Comparison of ENCODE assay signal across 14 cellular contexts in the genomic region with DNA sequence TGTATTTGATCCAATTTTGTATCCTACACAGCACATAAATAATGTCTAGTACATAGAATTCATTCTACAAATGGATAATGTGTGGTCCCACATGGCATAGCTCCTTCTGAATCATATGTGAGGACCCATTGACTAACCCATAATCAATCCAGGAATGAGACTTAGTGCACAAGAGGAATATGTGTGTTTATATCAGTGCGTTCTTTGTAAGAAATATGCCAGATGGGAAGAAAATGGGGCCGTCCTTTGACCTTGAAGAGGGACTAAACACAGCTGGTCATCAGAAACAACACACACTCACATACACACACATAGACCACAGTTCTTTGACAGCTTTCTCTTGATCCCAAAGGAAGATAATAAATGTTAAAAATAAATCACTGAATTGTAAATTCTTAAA.
"Had no signal": no experiment of that assay in that cellular context is flagged by ENCODE, and none has a peak within 500 bp of the region (broad histone marks: within the 10 kb centered on the region; RNA-seq: fewer than 3 reads in every experiment).

No MANE protein-coding gene starts in this region.

- H3K36me3 ChIP-seq: esophagus muscularis mucosa, heart left ventricle had no signal

- H3K4me3 ChIP-seq: esophagus muscularis mucosa, heart left ventricle had no signal

- H3K27me3 Mint-ChIP-seq: dendritic cell treated with granulocyte-macrophage colony-stimulating factor and Interleukin-4, amounts not matched to agents 40 ng/mL and 50 ng/mL, for 4 days; effector memory CD8-positive, alpha-beta T cell had no signal

- H3K9me3 ChIP-seq: esophagus muscularis mucosa, heart left ventricle had no signal

- H2AFZ ChIP-seq: parathyroid adenoma had no signal

- H3K79me2 ChIP-seq: parathyroid adenoma had no signal

- H3K27ac Mint-ChIP-seq: dendritic cell treated with granulocyte-macrophage colony-stimulating factor and Interleukin-4, amounts not matched to agents 40 ng/mL and 50 ng/mL, for 4 days; effector memory CD8-positive, alpha-beta T cell; natural killer cell treated with Interleukin-12 subunit alpha and Interleukin-12 subunit beta and Interleukin-15 and Interleukin-18, amount 100 ng/mL, for 72 hours had no signal

- ATAC-seq: effector memory CD8-positive, alpha-beta T cell; heart left ventricle; left lobe of liver; natural killer cell treated with Interleukin-12 subunit alpha and Interleukin-12 subunit beta and Interleukin-15 and Interleukin-18, amount 100 ng/mL, for 72 hours; sciatic nerve had no signal

- H3K4me3 Mint-ChIP-seq: dendritic cell treated with granulocyte-macrophage colony-stimulating factor and Interleukin-4, amounts not matched to agents 40 ng/mL and 50 ng/mL, for 4 days; effector memory CD8-positive, alpha-beta T cell; natural killer cell treated with Interleukin-12 subunit alpha and Interleukin-12 subunit beta and Interleukin-15 and Interleukin-18, amount 100 ng/mL, for 72 hours had no signal

- DNase-seq: effector memory CD8-positive, alpha-beta T cell; heart left ventricle; hippocampal formation; kidney glomerular epithelial cell; midbrain; stimulated activated naive CD4-positive, alpha-beta T cell treated with Interleukin-2 at 50 U/mL for 16 hours; trophoblast cell had no signal

- H3K9ac ChIP-seq: parathyroid adenoma had no signal

- H3K27me3 ChIP-seq: esophagus muscularis mucosa, heart left ventricle had no signal

- H3K27ac ChIP-seq: epithelial cell of prostate, esophagus muscularis mucosa, heart left ventricle, parathyroid adenoma had no signal

- H3K4me1 ChIP-seq: parathyroid adenoma had no signal

- H3K9me3 Mint-ChIP-seq: dendritic cell treated with granulocyte-macrophage colony-stimulating factor and Interleukin-4, amounts not matched to agents 40 ng/mL and 50 ng/mL, for 4 days; natural killer cell treated with Interleukin-12 subunit alpha and Interleukin-12 subunit beta and Interleukin-15 and Interleukin-18, amount 100 ng/mL, for 72 hours had no signal
